In genomic region chr14:68208726-68209125, GRCh38 we compare ENCODE assay signal across 17 cellular contexts.
A peak's percentile ranks its signal among the peaks of the same experiment; 100 is the strongest.
DNase-seq lines count a peak whose midpoint lies in the region; ATAC-seq and TF ChIP-seq lines count a peak whose summit lies in the region.
"Had no signal": no experiment of that assay in that cellular context is flagged by ENCODE, and none has a peak within 500 bp of the region (broad histone marks: within the 10 kb centered on the region; RNA-seq: fewer than 3 reads in every experiment).

No MANE protein-coding gene starts in this region.

- TF ChIP-seq EP300 in stomach (IDR thresholded peaks at IDR 0.05) = no peak

- H3K27ac ChIP-seq in ACC112 (ENCODE audit: low read depth, low read length) = 0 out of 2 replicates have a peak overlapping the region, but pooled peaks have one; percentile 1
- H3K27ac ChIP-seq in ascending aorta = peak overlapping the region; percentile 73 to 76
- H3K27ac ChIP-seq in stomach = no peak overlapping the region
- H3K27ac ChIP-seq: epithelial cell of prostate, prostate gland, RWPE1 had no signal

- peak overlapping the region; percentile 69 for H3K27ac Mint-ChIP-seq in osteocyte (ENCODE audit: unreplicated experiment)

- DNase-seq in GM12865 (ENCODE audit: low read depth) (peak; percentile 48), ascending aorta (ENCODE audit: low spot score in 2 of 2) (no peak), osteocyte (ENCODE audit: extremely low spot score, unreplicated experiment) (no peak), stomach (no peak), HT-29 (ENCODE audit: low spot score) (no peak)
- DNase-seq: activated CD4-positive, alpha-beta T cell treated with anti-CD3 and anti-CD28 coated beads, Interleukin-2, amount 50 U/mL, for 4 hours; COR-L47; EL; naive B cell; NCI-H187 treated with DMSO at 0.1 percent for 48 hours; stimulated activated naive CD8-positive, alpha-beta T cell treated with anti-CD3 and anti-CD28 coated beads, Interleukin-15, Interleukin-2, amounts not matched to agents 100 U/mL and 50 U/mL, for 24 hours had no signal

- ATAC-seq in GM18873 (IDR thresholded peaks at IDR 0.05; ENCODE audit: low FRiP score, unreplicated experiment) (no peak), GM18505 (IDR thresholded peaks at IDR 0.05; ENCODE audit: unreplicated experiment) (no peak)
- ATAC-seq: stimulated activated naive CD8-positive, alpha-beta T cell treated with anti-CD3 and anti-CD28 coated beads, Interleukin-15, Interleukin-2, amounts not matched to agents 100 U/mL and 50 U/mL, for 24 hours had no signal

- H3K9me3 ChIP-seq in ascending aorta (no peaks in the 10 kb centered on the region), stomach (no peaks in the 10 kb centered on the region)
- H3K9me3 ChIP-seq: prostate gland had no signal

- no peak overlapping the region for H2AFZ ChIP-seq in ACC112 (ENCODE audit: low read length, unreplicated experiment)

- H3K79me2 ChIP-seq in ACC112 (ENCODE audit: control insufficient read depth, insufficient read depth, low read length, unreplicated experiment) = no peaks in the 10 kb centered on the region

- H3K27me3 Mint-ChIP-seq in osteocyte (ENCODE audit: unreplicated experiment) = no peaks in the 10 kb centered on the region
- H3K27me3 Mint-ChIP-seq: naive B cell had no signal

- 76 to 96% (median 83%) methylated on average over 1 of the region's 1 CpG for WGBS in stomach, 5 donors

- H3K36me3 ChIP-seq in ACC112 (ENCODE audit: insufficient read depth, low read length) (no peaks in the 10 kb centered on the region), ascending aorta (no peaks in the 10 kb centered on the region), stomach (no peaks in the 10 kb centered on the region)
- H3K36me3 ChIP-seq: prostate gland had no signal

- H3K9me3 Mint-ChIP-seq in osteocyte (ENCODE audit: unreplicated experiment) = no peaks in the 10 kb centered on the region
- H3K9me3 Mint-ChIP-seq: naive B cell had no signal

- H3K27me3 ChIP-seq in ACC112 (ENCODE audit: insufficient read depth, low read length) = no peaks in the 10 kb centered on the region
- no peaks in the 10 kb centered on the region for H3K27me3 ChIP-seq in ascending aorta
- H3K27me3 ChIP-seq in stomach = no peaks in the 10 kb centered on the region

- H3K4me3 Mint-ChIP-seq in osteocyte (ENCODE audit: unreplicated experiment) = no peak overlapping the region

- peaks cover 60% of the 10 kb centered on the region for H3K4me1 Mint-ChIP-seq in osteocyte (ENCODE audit: unreplicated experiment)

- H3K4me3 ChIP-seq in ACC112 (ENCODE audit: low read depth, low read length) (no peak overlapping the region), GM12865 (ENCODE audit: low read depth, low read length) (no peak overlapping the region), ascending aorta (no peak overlapping the region), stomach (no peak overlapping the region)
- H3K4me3 ChIP-seq: prostate gland had no signal

- no peaks in the 10 kb centered on the region for H3K36me3 Mint-ChIP-seq in osteocyte (ENCODE audit: unreplicated experiment)
- H3K36me3 Mint-ChIP-seq: naive B cell had no signal

- no peak for TF ChIP-seq POLR2A in stomach (IDR thresholded peaks at IDR 0.05)
- TF ChIP-seq POLR2A in GM18505 (IDR thresholded peaks at IDR 0.05; ENCODE audit: borderline replicate concordance, extremely low read depth, insufficient read depth, insufficient read length) = no peak

- intact Hi-C loops in ascending aorta (cut with DNase I) (loop anchor here (5.0 kb wide), 1 partner anchor 66 kb away; no protein-coding TSS in a partner anchor), stomach (cut with DNase I; ENCODE audit: low total_unique reads) (no loop called here)

- H3K4me1 ChIP-seq in ACC112 (ENCODE audit: control insufficient read depth, insufficient read depth, low read length, unreplicated experiment) = peaks cover 35% of the 10 kb centered on the region
- peaks cover 18 to 36% of the 10 kb centered on the region in 2 donors for H3K4me1 ChIP-seq in ascending aorta
- peaks cover 9 to 43% (median 31%) of the 10 kb centered on the region in 4 donors for H3K4me1 ChIP-seq in stomach
- H3K4me1 ChIP-seq: prostate gland had no signal

- TF ChIP-seq CTCF in GM12865 (IDR thresholded peaks at IDR 0.05; ENCODE audit: insufficient read depth, low read depth, low read length, missing control alignments) (no peak), ascending aorta (IDR thresholded peaks at IDR 0.05) (no peak), osteocyte (IDR thresholded peaks at IDR 0.05) (no peak), stomach (IDR thresholded peaks at IDR 0.05) (no peak)

Comparison
In these comparisons a context has a peak if more than half of its experiments do, and no peak if none do; other contexts are left out.
1. H3K27ac ChIP-seq: peak in ACC112 (single experiment) and ascending aorta (2 of 2); none in stomach (0 of 5).